10 cellular contexts compared by ENCODE assay signal in genomic region chr3:129000742-129001100, GRCh38. TPM values are rescaled to one million over a fixed set of nuclear protein-coding genes. Genes with fewer than 3 reads are reported as not detected.
A peak's percentile ranks its signal among the peaks of the same experiment; 100 is the strongest.
DNase-seq lines count a peak whose midpoint lies in the region; ATAC-seq and TF ChIP-seq lines count a peak whose summit lies in the region.
"Had no signal": no experiment of that assay in that cellular context is flagged by ENCODE, and none has a peak within 500 bp of the region (broad histone marks: within the 10 kb centered on the region; RNA-seq: fewer than 3 reads in every experiment).

No MANE protein-coding gene starts in this region.

- no peak overlapping the region for H3K27ac ChIP-seq in SK-N-SH (ENCODE audit: low read depth in 2 of 2, low read length in 1 of 2)
- H3K27ac ChIP-seq in endodermal cell (ENCODE audit: low read depth, low read length) = peak overlapping the region; percentile 96
- H3K27ac ChIP-seq in thoracic aorta = no peak overlapping the region

- no peaks in the 10 kb centered on the region for H3K79me2 ChIP-seq in SK-N-SH (ENCODE audit: insufficient read depth)

- H3K4me1 ChIP-seq in SK-N-SH (ENCODE audit: control insufficient read depth in 1 of 2, insufficient read depth in 2 of 2, low read depth in 1 of 2, low read length in 1 of 2) (peaks cover 0 to 2% of the 10 kb centered on the region in 2 experiments; a peak in 1 of 4 replicates), endodermal cell (ENCODE audit: control insufficient read depth, insufficient read depth, low read length) (peaks cover 7% of the 10 kb centered on the region), thoracic aorta (ENCODE audit: control insufficient read depth in 1 of 2, low read depth in 2 of 2) (peaks cover 4 to 28% of the 10 kb centered on the region in 2 donors)

- H3K9ac ChIP-seq in SK-N-SH (no peak overlapping the region), endodermal cell (ENCODE audit: extremely low read depth, low read length, poor library complexity, severe bottlenecking) (no peak overlapping the region)

- peak overlapping the region; percentile 28; the same call in 1 of the 2 replicates for H3K4me2 ChIP-seq in SK-N-SH

- H3K36me3 Mint-ChIP-seq in endodermal cell (ENCODE audit: low read depth) (no peaks in the 10 kb centered on the region), mesothelial cell of epicardium (no peaks in the 10 kb centered on the region)

- TF ChIP-seq CTCF in SK-N-SH (IDR thresholded peaks at IDR 0.05) (no peak), endodermal cell (conservative IDR thresholded peaks at IDR 0.05) (no peak), mesothelial cell of epicardium (IDR thresholded peaks at IDR 0.05; ENCODE audit: unreplicated experiment) (no peak), thoracic aorta (IDR thresholded peaks at IDR 0.05) (no peak)

- no peak overlapping the region for H2AFZ ChIP-seq in SK-N-SH (ENCODE audit: low read depth)

- H3K36me3 ChIP-seq in SK-N-SH (replicated peaks in 1 of 2; ENCODE audit: control insufficient read depth in 1 of 2, insufficient read depth in 2 of 2, low read length in 1 of 2) (no peaks in the 10 kb centered on the region), endodermal cell (ENCODE audit: control insufficient read depth, insufficient read depth, low read length) (no peaks in the 10 kb centered on the region), thoracic aorta (no peaks in the 10 kb centered on the region)

- 9% methylated on average over 10 of the region's 15 CpGs for WGBS in SK-N-SH (ENCODE audit: low lambda C conversion rate)
- WGBS in endodermal cell (ENCODE audit: insufficient coverage in 1 of 2, insufficient read length in 1 of 2), 2 experiments = 23% methylated on average over 15 of the region's 15 CpGs; no CpG with 5 or more reads in 1 of the 2 experiments

- ATAC-seq in SK-N-SH treated with all-trans-retinoic acid at 6 μM for 48 hours = no peak
- no peak for ATAC-seq in thoracic aorta (ENCODE audit: insufficient number of reproducible peaks, low FRiP score, low read depth)

- no peaks in the 10 kb centered on the region for H3K9me2 ChIP-seq in SK-N-SH

- H3K27me3 Mint-ChIP-seq in endodermal cell (ENCODE audit: insufficient read depth) (peaks cover 98% of the 10 kb centered on the region), mesothelial cell of epicardium (ENCODE audit: low read depth) (peaks cover 89% of the 10 kb centered on the region)

- no peak for TF ChIP-seq EP300 in SK-N-SH (IDR thresholded peaks at IDR 0.05; ENCODE audit: borderline replicate concordance in 1 of 2, low read depth in 1 of 2, low read length in 1 of 2)

- H3F3A ChIP-seq in SK-N-SH (replicated peaks; ENCODE audit: insufficient read depth) = no peaks in the 10 kb centered on the region

- H3K27me3 ChIP-seq in SK-N-SH (ENCODE audit: insufficient read depth) (peaks cover 56% of the 10 kb centered on the region), endodermal cell (ENCODE audit: control insufficient read depth, insufficient read depth, low read length, poor library complexity, severe bottlenecking) (peaks cover 88% of the 10 kb centered on the region), thoracic aorta (replicated peaks; ENCODE audit: insufficient read depth) (peaks cover 4% of the 10 kb centered on the region)

- H3K4me3 Mint-ChIP-seq in endodermal cell (peak overlapping the region; percentile 54), mesothelial cell of epicardium (peak overlapping the region; percentile 63)

- H4K20me1 ChIP-seq in SK-N-SH (ENCODE audit: insufficient read depth) = no peaks in the 10 kb centered on the region

- no peak overlapping the region for H3K27ac Mint-ChIP-seq in endodermal cell
- H3K27ac Mint-ChIP-seq in mesothelial cell of epicardium = no peak overlapping the region

- CTCF ChIA-PET in SK-N-SH (lab: Yijun Ruan, JAX) = interaction anchor here (0.7 to 3.1 kb wide), 3 partner anchors 16 to 245 kb away, joined by 3 to 20 read pairs (median 5); no protein-coding TSS in a partner anchor

- DNase-seq in SK-N-SH = no peak
- DNase-seq in endodermal cell = peak; percentile 80
- no peak for DNase-seq in mesothelial cell of epicardium (ENCODE audit: low spot score in 2 of 2, unreplicated experiment in 2 of 2)
- no peak for DNase-seq in thoracic aorta (ENCODE audit: low spot score)
- no peak for DNase-seq in OCI-M1 (lab: John Stamatoyannopoulos, UW)
- no peak for DNase-seq in NCI-H1694 (lab: John Stamatoyannopoulos, UW)
- DNase-seq in GM19240 (ENCODE audit: insufficient read length, low spot score) = no peak
- DNase-seq: SHP77 treated with DMSO at 0.1 percent for 48 hours had no signal

- TF ChIP-seq RAD21 in SK-N-SH (IDR thresholded peaks at IDR 0.05; ENCODE audit: low read length) = no peak

- POLR2A ChIA-PET in SK-N-SH (lab: Yijun Ruan, JAX) = no interaction called here

- H3K9me3 Mint-ChIP-seq in endodermal cell (no peaks in the 10 kb centered on the region), mesothelial cell of epicardium (peaks cover 5% of the 10 kb centered on the region)

- peaks cover 16% of the 10 kb centered on the region for H3K4me1 Mint-ChIP-seq in endodermal cell
- H3K4me1 Mint-ChIP-seq in mesothelial cell of epicardium = peaks cover 11% of the 10 kb centered on the region

- H3K9me3 ChIP-seq in SK-N-SH (no peaks in the 10 kb centered on the region), endodermal cell (ENCODE audit: control insufficient read depth, low read length) (no peaks in the 10 kb centered on the region), thoracic aorta (no peaks in the 10 kb centered on the region)

- H3K4me3 ChIP-seq in SK-N-SH (ENCODE audit: low read depth in 2 of 2, low read length in 1 of 2) (peak overlapping the region in 1 of 2 experiments; percentile 19; a peak in 2 of 4 replicates), endodermal cell (ENCODE audit: low read length) (peak overlapping the region; percentile 73), thoracic aorta (peak overlapping the region; percentile 74)

TF ChIP-seq in SK-N-SH, 30 proteins besides CTCF, POLR2A, EP300 and RAD21:
- TF ChIP-seq NFIC (IDR thresholded peaks at IDR 0.05; ENCODE audit: borderline replicate concordance) = no peak
- TF ChIP-seq ELF1 (IDR thresholded peaks at IDR 0.05) = no peak
- no peak for TF ChIP-seq POLR2AphosphoS5 (IDR thresholded peaks at IDR 0.05; ENCODE audit: low read depth, low read length)
- no peak for TF ChIP-seq SIN3A (IDR thresholded peaks at IDR 0.05; ENCODE audit: borderline replicate concordance, low read depth, low read length)
- no peak for TF ChIP-seq TAF1 (IDR thresholded peaks at IDR 0.05; ENCODE audit: borderline replicate concordance, low read depth, low read length)
- no peak for TF ChIP-seq GATA2 (CRISPR knock-in tag; IDR thresholded peaks at IDR 0.05)
- no peak for TF ChIP-seq TCF12 (IDR thresholded peaks at IDR 0.05)
- TF ChIP-seq YY1 (IDR thresholded peaks at IDR 0.05; ENCODE audit: low read depth) = no peak
- no peak for TF ChIP-seq RXRA (IDR thresholded peaks at IDR 0.05; ENCODE audit: borderline replicate concordance, low read depth)
- TF ChIP-seq CHD2 (IDR thresholded peaks at IDR 0.05; ENCODE audit: low read length, partially characterized antibody) = no peak

TF ChIP-seq in SK-N-SH treated with all-trans-retinoic acid at 6 μM for 48 hours, 23 proteins besides CTCF, POLR2A, EP300 and RAD21:
- TF ChIP-seq ZNF565 (CRISPR knock-in tag; conservative IDR thresholded peaks at IDR 0.05; ENCODE audit: low read depth) = no peak
- no peak for TF ChIP-seq PPARA (CRISPR knock-in tag; IDR thresholded peaks at IDR 0.05; ENCODE audit: borderline replicate concordance)
- TF ChIP-seq ZFP3 (CRISPR knock-in tag; IDR thresholded peaks at IDR 0.05) = no peak
- no peak for TF ChIP-seq TSHZ2 (CRISPR knock-in tag; IDR thresholded peaks at IDR 0.05)
- no peak for TF ChIP-seq GLIS3 (CRISPR knock-in tag; IDR thresholded peaks at IDR 0.05)
TF ChIP-seq in SK-N-SH treated with all-trans-retinoic acid at 6 μM for 48 hours: peak in this region for 0.

RNA-seq across cellular contexts. Expression of gene EFCC1, which starts 0.4 kb away (rescaled TPM):
- not detected in 2 replicates for polyA plus RNA-seq in SK-N-SH (2012; rRNA removed)
- not detected in 2 replicates for polyA plus RNA-seq in SK-N-SH (2012; cell fraction: cytosol; rRNA removed)
- polyA plus RNA-seq in SK-N-SH (2012; cell fraction: nucleus; rRNA removed) = not detected in 2 replicates
- total RNA-seq in endodermal cell = under 1 TPM; 0.31 to 0.93 TPM
- 26.5 TPM for polyA plus RNA-seq in endodermal cell (2013, experiment 1 of 2)
- 23.8 TPM for polyA plus RNA-seq in endodermal cell (2013, experiment 2 of 2)
- total RNA-seq in mesothelial cell of epicardium = 0.29 to 0.67 TPM (median 0.31 TPM) in 3 replicates
- total RNA-seq in thoracic aorta = 1 to 10 TPM in 1 of 2 donors, not detected in 1; 1.4 TPM

RNA-seq across cellular contexts. Expression of gene CFAP92, which starts 6.8 kb away (rescaled TPM):
- not detected in 2 replicates for polyA plus RNA-seq in SK-N-SH (2012; rRNA removed)
- polyA plus RNA-seq in SK-N-SH (2012; cell fraction: cytosol; rRNA removed) = 0.04 and 0.07 TPM in 2 replicates
- not detected in 2 replicates for polyA plus RNA-seq in SK-N-SH (2012; cell fraction: nucleus; rRNA removed)
- total RNA-seq in endodermal cell = 1 to 10 TPM; 1.3 to 3.0 TPM
- polyA plus RNA-seq in endodermal cell (2013, experiment 1 of 2) = 11.9 TPM
- polyA plus RNA-seq in endodermal cell (2013, experiment 2 of 2) = 13.2 TPM
- total RNA-seq in mesothelial cell of epicardium = 0.76 to 1.2 TPM (median 1.1 TPM) in 3 replicates
- under 1 TPM in 1 of 2 donors, not detected in 1; 0.68 TPM for total RNA-seq in thoracic aorta

RNA-seq across cellular contexts. Expression of gene GP9, which starts 59.9 kb away (rescaled TPM):
- not detected in 2 replicates for polyA plus RNA-seq in SK-N-SH (2012; rRNA removed)
- not detected in 2 replicates for polyA plus RNA-seq in SK-N-SH (2012; cell fraction: cytosol; rRNA removed)
- not detected in 2 replicates for polyA plus RNA-seq in SK-N-SH (2012; cell fraction: nucleus; rRNA removed)
- total RNA-seq in endodermal cell = not detected
- polyA plus RNA-seq in endodermal cell (2013, experiment 1 of 2) = not detected
- not detected for polyA plus RNA-seq in endodermal cell (2013, experiment 2 of 2)
- not detected in 3 replicates for total RNA-seq in mesothelial cell of epicardium
- total RNA-seq in thoracic aorta = not detected
- total RNA-seq: subcutaneous adipose tissue had no signal
